8 cellular contexts compared by ENCODE assay signal in the genomic region with DNA sequence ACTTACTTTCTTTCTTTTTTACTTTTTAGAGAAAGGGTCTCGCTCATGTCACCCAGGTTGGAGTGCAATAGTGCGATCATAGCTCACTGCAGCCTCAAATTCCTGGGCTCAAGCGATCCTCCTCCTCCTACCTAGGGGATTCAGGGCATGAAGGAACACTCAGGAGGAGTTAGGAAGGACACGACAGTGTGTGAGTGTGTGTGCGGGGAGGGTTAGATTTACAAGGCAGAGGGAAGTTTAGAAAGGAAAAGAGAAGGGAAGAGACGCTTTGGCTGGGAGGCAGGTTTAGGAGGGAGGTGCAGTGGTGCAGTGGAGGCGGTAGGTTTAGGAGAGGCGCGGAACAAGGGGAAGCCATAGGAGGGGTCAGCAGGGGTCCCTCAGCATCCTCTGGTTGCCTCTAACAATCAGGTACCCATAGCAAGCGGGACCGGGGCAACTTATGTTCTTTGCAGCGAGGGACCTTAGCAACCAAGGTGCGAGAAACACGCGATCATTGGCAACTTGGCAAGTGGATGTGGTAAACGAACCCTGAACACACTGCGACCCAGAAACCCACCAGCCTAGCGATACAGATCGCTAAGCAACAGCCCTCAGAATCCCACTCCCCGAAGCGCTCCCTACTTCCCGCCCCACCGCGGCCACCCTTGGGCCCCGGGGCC. TPM values are rescaled to one million over a fixed set of nuclear protein-coding genes. Genes with fewer than 3 reads are reported as not detected.
DNase-seq lines count a peak whose midpoint lies in the region; ATAC-seq and TF ChIP-seq lines count a peak whose summit lies in the region.

No MANE protein-coding gene starts in this region.

- DNase-seq in ELR (ENCODE audit: low read depth) = peak; percentile 40
- no peak for DNase-seq in NB4 (ENCODE audit: low read depth)
- DNase-seq in cerebellar cortex (ENCODE audit: low spot score) = peak; percentile 12
- DNase-seq in medulla oblongata (ENCODE audit: extremely low spot score) = peak; percentile 26
- DNase-seq in upper lobe of right lung = no peak
- no peak for DNase-seq in OCI-M2 (lab: John Stamatoyannopoulos, UW; ENCODE audit: unreplicated experiment)
- no peak for DNase-seq in stimulated activated CD4-positive, alpha-beta T cell treated with anti-CD3 and anti-CD28 coated beads, Interleukin-4, amount 100 ng/mL, for 24 hours
- no peak for DNase-seq in NCI-H128 (lab: John Stamatoyannopoulos, UW; ENCODE audit: unreplicated experiment)

- peak overlapping the region; percentile 89 for H3K27ac ChIP-seq in upper lobe of right lung

- H3K4me3 ChIP-seq in NB4 (ENCODE audit: low read depth, low read length) = peak overlapping the region; percentile 71
- H3K4me3 ChIP-seq in upper lobe of right lung = peak overlapping the region; percentile 96

- H3K27me3 ChIP-seq in upper lobe of right lung = no peaks in the 10 kb centered on the region

- intact Hi-C loops in upper lobe of right lung (cut with DNase I) = no loop called here

- TF ChIP-seq CTCF in NB4 (IDR thresholded peaks at IDR 0.05; ENCODE audit: low read depth, low read length) (no peak), upper lobe of right lung (IDR thresholded peaks at IDR 0.05) (no peak)

- no peak for ATAC-seq in upper lobe of right lung

- no peaks in the 10 kb centered on the region for H3K9me3 ChIP-seq in upper lobe of right lung

- no peak for TF ChIP-seq POLR2A in NB4 (IDR thresholded peaks at IDR 0.05; ENCODE audit: extremely low read depth, insufficient read length)

- peaks cover 25% of the 10 kb centered on the region for H3K4me1 ChIP-seq in upper lobe of right lung

- no peaks in the 10 kb centered on the region for H3K36me3 ChIP-seq in upper lobe of right lung

RNA-seq across cellular contexts. Expression of a gene that starts 0.5 kb away (rescaled TPM):
- 59.2 TPM for total RNA-seq in upper lobe of right lung

RNA-seq across cellular contexts. Expression of a gene that starts 0.9 kb away (rescaled TPM):
- 25.5 TPM for total RNA-seq in upper lobe of right lung

RNA-seq across cellular contexts. Expression of a gene that starts 13.1 kb away (rescaled TPM):
- 0.67 TPM for total RNA-seq in upper lobe of right lung

RNA-seq across cellular contexts. Expression of a gene that starts 20.8 kb away (rescaled TPM):
- total RNA-seq in upper lobe of right lung = 12.0 TPM

RNA-seq across cellular contexts. Expression of a gene that starts 31.6 kb away (rescaled TPM):
- total RNA-seq in upper lobe of right lung = 21.6 TPM

Comparison
In these comparisons a context has a peak if more than half of its experiments do, and no peak if none do; other contexts are left out.
1. DNase-seq: peak in ELR (single experiment), cerebellar cortex (single experiment) and medulla oblongata (single experiment); none in NB4 (single experiment), upper lobe of right lung (single experiment), OCI-M2 (single experiment), stimulated activated CD4-positive, alpha-beta T cell treated with anti-CD3 and anti-CD28 coated beads, Interleukin-4, amount 100 ng/mL, for 24 hours (single experiment) and NCI-H128 (single experiment).